ENCODE assay signal across 8 cellular contexts in genomic region chr18:51668101-51668500, GRCh38.
DNase-seq lines count a peak whose midpoint lies in the region; ATAC-seq and TF ChIP-seq lines count a peak whose summit lies in the region.

No MANE protein-coding gene starts in this region.

- no peaks in the 10 kb centered on the region for H3K27me3 ChIP-seq in SU-DHL-6 (ENCODE audit: low read length)

- H3K9ac ChIP-seq in SU-DHL-6 (ENCODE audit: low read length) = no peak overlapping the region

- no peaks in the 10 kb centered on the region for H3K36me3 ChIP-seq in SU-DHL-6 (ENCODE audit: low read length)

- H2AFZ ChIP-seq in SU-DHL-6 (ENCODE audit: low read depth, low read length, severe bottlenecking) = no peak overlapping the region

- DNase-seq in DMS153 treated with DMSO at 0.1 percent for 48 hours (lab: John Stamatoyannopoulos, UW; ENCODE audit: unreplicated experiment) (peak; percentile 26), DMS153 (lab: John Stamatoyannopoulos, UW) (no peak), NCI-H1417 (lab: John Stamatoyannopoulos, UW) (peak; percentile 80 to 95 (median 87)), dermis microvascular lymphatic vessel endothelial cell (ENCODE audit: low read depth in 2 of 2) (peak; percentile 6 to 27), medulla oblongata (ENCODE audit: extremely low spot score) (peak; percentile 68), stromal cell of bone marrow (ENCODE audit: low read depth) (peak; percentile 6)

- peak; percentile 93 for TF ChIP-seq CTCF in SU-DHL-6 (IDR thresholded peaks at IDR 0.05; ENCODE audit: insufficient read depth, low read length, poor library complexity, severe bottlenecking)

- no peak overlapping the region for H3K4me3 ChIP-seq in SU-DHL-6 (ENCODE audit: insufficient read depth, low read length, poor library complexity, severe bottlenecking)

- H4K20me1 ChIP-seq in SU-DHL-6 (ENCODE audit: low read depth, low read length) = no peaks in the 10 kb centered on the region

- peak; percentile 74 for ATAC-seq in HG02571 (IDR thresholded peaks at IDR 0.05; ENCODE audit: unreplicated experiment)

- no peaks in the 10 kb centered on the region for H3K79me2 ChIP-seq in SU-DHL-6 (ENCODE audit: insufficient read depth, low read length)

- no peaks in the 10 kb centered on the region for H3F3A ChIP-seq in SU-DHL-6 (ENCODE audit: insufficient read depth)

- H3K9me2 ChIP-seq in SU-DHL-6 (replicated peaks; ENCODE audit: insufficient read depth, low read length) = no peaks in the 10 kb centered on the region

- no peaks in the 10 kb centered on the region for H3K9me3 ChIP-seq in SU-DHL-6 (ENCODE audit: insufficient read depth, low read length)

- H3K27ac ChIP-seq in SU-DHL-6 (ENCODE audit: low read depth, low read length) = no peak overlapping the region

- H3K4me2 ChIP-seq in SU-DHL-6 (ENCODE audit: low read depth, low read length, poor library complexity, severe bottlenecking) = no peak overlapping the region
